In the genomic region with DNA sequence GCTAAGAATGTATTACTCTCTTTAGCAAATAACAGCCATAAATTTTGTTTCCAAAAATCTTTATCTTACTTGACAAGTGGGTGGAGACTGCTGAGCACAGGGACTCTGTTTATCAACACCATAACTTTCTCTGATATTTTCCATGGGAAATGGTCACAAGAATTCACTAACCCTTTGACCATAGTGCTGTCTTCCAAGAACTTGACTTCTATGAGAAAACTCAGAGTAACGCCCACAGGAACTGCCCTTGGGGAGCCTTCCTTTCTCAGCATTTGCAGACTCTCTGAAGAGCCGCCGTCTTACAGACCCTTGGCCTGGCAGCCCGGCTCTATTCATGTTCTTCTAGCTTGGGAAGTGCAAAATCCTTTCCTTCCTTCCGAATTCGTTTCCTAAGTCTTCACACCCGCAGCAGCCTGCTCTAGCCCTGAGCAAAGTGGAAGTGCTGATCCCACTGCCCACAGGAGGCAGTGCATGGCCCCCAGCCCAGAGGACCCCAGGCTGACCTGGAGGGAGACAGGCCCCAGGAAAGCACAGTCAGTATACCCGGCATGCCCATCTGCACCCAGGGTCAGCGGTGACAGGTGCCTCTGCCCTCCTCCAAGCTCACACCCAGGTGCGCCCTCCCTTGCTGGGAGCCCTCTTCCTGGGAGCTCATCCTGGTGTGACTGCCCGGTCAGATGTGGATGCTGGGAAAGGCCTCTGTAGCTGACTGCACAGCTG, we compare ENCODE assay signal across 13 cellular contexts. TPM values are rescaled to one million over a fixed set of nuclear protein-coding genes. Genes with fewer than 3 reads are reported as not detected.
DNase-seq lines count a peak whose midpoint lies in the region; ATAC-seq and TF ChIP-seq lines count a peak whose summit lies in the region.
"Had no signal": no experiment of that assay in that cellular context is flagged by ENCODE, and none has a peak within 500 bp of the region (broad histone marks: within the 10 kb centered on the region; RNA-seq: fewer than 3 reads in every experiment).

No MANE protein-coding gene starts in this region.

- H3K4me1 ChIP-seq in fibroblast of lung (ENCODE audit: control insufficient read depth, extremely low read depth, insufficient read depth, low read length) (peaks cover 41% of the 10 kb centered on the region), vagina (peaks cover 88% of the 10 kb centered on the region), foreskin keratinocyte (peaks cover 50% of the 10 kb centered on the region)

- no peak overlapping the region for H3K27ac Mint-ChIP-seq in natural killer cell
- H3K27ac Mint-ChIP-seq in natural killer cell treated with Interleukin-12 subunit alpha and Interleukin-12 subunit beta and Interleukin-15 and Interleukin-18, amount 100 ng/mL, for 72 hours: no peak overlapping the region

- no peak overlapping the region for H3K4me3 Mint-ChIP-seq in natural killer cell
- H3K4me3 Mint-ChIP-seq in natural killer cell treated with Interleukin-12 subunit alpha and Interleukin-12 subunit beta and Interleukin-15 and Interleukin-18, amount 100 ng/mL, for 72 hours: no peak overlapping the region
- H3K4me3 Mint-ChIP-seq: activated T-cell treated with anti-CD3 and anti-CD28 coated beads, Interleukin-2, amount 50 U/mL, for 4 hours had no signal

- H3K9me3 Mint-ChIP-seq in natural killer cell: no peaks in the 10 kb centered on the region
- peaks cover 4% of the 10 kb centered on the region for H3K9me3 Mint-ChIP-seq in natural killer cell treated with Interleukin-12 subunit alpha and Interleukin-12 subunit beta and Interleukin-15 and Interleukin-18, amount 100 ng/mL, for 72 hours
- H3K9me3 Mint-ChIP-seq: activated T-cell treated with anti-CD3 and anti-CD28 coated beads, Interleukin-2, amount 50 U/mL, for 4 hours had no signal

- intact Hi-C loops in natural killer cell (cut with micrococcal nuclease): no loop called here
- intact Hi-C loops in vagina (cut with DNase I): no loop called here

- DNase-seq in natural killer cell: peak; percentile 5
- no peak for DNase-seq in natural killer cell treated with Interleukin-12 subunit alpha and Interleukin-12 subunit beta and Interleukin-15 and Interleukin-18, amount 100 ng/mL, for 72 hours (ENCODE audit: low spot score)
- DNase-seq in fibroblast of lung (ENCODE audit: low read depth in 2 of 2): peak in 1 of 2 donors; percentile 65
- DNase-seq in omental fat pad (ENCODE audit: low spot score): peak; percentile 20
- peak in 1 of 2 donors; percentile 85 for DNase-seq in vagina (ENCODE audit: extremely low spot score in 2 of 2)
- DNase-seq in foreskin keratinocyte: no peak
- no peak for DNase-seq in NCI-H524 treated with DMSO at 0.1 percent for 48 hours (lab: John Stamatoyannopoulos, UW)
- DNase-seq in NCI-H2107 (lab: John Stamatoyannopoulos, UW): no peak
- DNase-seq: activated T-cell treated with anti-CD3 and anti-CD28 coated beads, Interleukin-2, amount 50 U/mL, for 4 hours; NCI-H1436; T1000; thyroid gland had no signal

- peaks cover 2% of the 10 kb centered on the region for H4K20me1 ChIP-seq in fibroblast of lung (ENCODE audit: control insufficient read depth, extremely low read depth, insufficient read depth, low read length)

- no peaks in the 10 kb centered on the region for H3K36me3 Mint-ChIP-seq in natural killer cell
- H3K36me3 Mint-ChIP-seq in natural killer cell treated with Interleukin-12 subunit alpha and Interleukin-12 subunit beta and Interleukin-15 and Interleukin-18, amount 100 ng/mL, for 72 hours: no peaks in the 10 kb centered on the region

- H3K27ac ChIP-seq in fibroblast of lung (ENCODE audit: insufficient read depth, low read length) (peak overlapping the region; percentile 72), vagina (peak overlapping the region; percentile 77), foreskin keratinocyte (no peak overlapping the region)
- H3K27ac ChIP-seq: HL-60 had no signal

- no peak overlapping the region for H2AFZ ChIP-seq in fibroblast of lung (ENCODE audit: low read length)

- H3K4me3 ChIP-seq in fibroblast of lung (replicated peaks in 1 of 4; ENCODE audit: control extremely low read depth in 1 of 4, insufficient read depth in 1 of 4, low read depth in 3 of 4, low read length in 4 of 4): no peak overlapping the region
- peak overlapping the region in 1 of 2 donors; percentile 23 for H3K4me3 ChIP-seq in vagina
- H3K4me3 ChIP-seq: thyroid gland had no signal

- no peak overlapping the region for H3K9ac ChIP-seq in fibroblast of lung (ENCODE audit: insufficient read depth, low read length)

- TF ChIP-seq CTCF in natural killer cell (IDR thresholded peaks at IDR 0.05) (no peak), fibroblast of lung (conservative IDR thresholded peaks at IDR 0.05 in 1 of 2, IDR thresholded peaks at IDR 0.05 in 1 of 2; ENCODE audit: low read depth in 1 of 2, low read length in 2 of 2) (no peak), omental fat pad (IDR thresholded peaks at IDR 0.05) (no peak), vagina (IDR thresholded peaks at IDR 0.05) (no peak), foreskin keratinocyte (conservative IDR thresholded peaks at IDR 0.05) (no peak)

- peaks cover 6 to 7% of the 10 kb centered on the region in 2 donors for H3K27me3 Mint-ChIP-seq in natural killer cell (ENCODE audit: low read depth in 2 of 2)
- peaks cover 0 to 7% of the 10 kb centered on the region in 2 donors for H3K27me3 Mint-ChIP-seq in natural killer cell treated with Interleukin-12 subunit alpha and Interleukin-12 subunit beta and Interleukin-15 and Interleukin-18, amount 100 ng/mL, for 72 hours

- peaks cover 14% of the 10 kb centered on the region for H3K36me3 ChIP-seq in fibroblast of lung (ENCODE audit: control insufficient read depth, insufficient read depth, low read length)
- no peaks in the 10 kb centered on the region for H3K36me3 ChIP-seq in vagina
- H3K36me3 ChIP-seq: thyroid gland had no signal

- peaks cover 98% of the 10 kb centered on the region for H3K79me2 ChIP-seq in fibroblast of lung (ENCODE audit: control insufficient read depth, insufficient read depth, low read length)

- H3K4me2 ChIP-seq in fibroblast of lung (ENCODE audit: extremely low read depth, insufficient read depth, low read length): peak overlapping the region; percentile 65

- H3K4me1 Mint-ChIP-seq in natural killer cell: peaks cover 7 to 18% of the 10 kb centered on the region in 2 donors
- peaks cover 6 to 9% of the 10 kb centered on the region in 2 donors for H3K4me1 Mint-ChIP-seq in natural killer cell treated with Interleukin-12 subunit alpha and Interleukin-12 subunit beta and Interleukin-15 and Interleukin-18, amount 100 ng/mL, for 72 hours (ENCODE audit: low read depth in 2 of 2)

- ATAC-seq in natural killer cell (peak in 1 of 3 donors; percentile 8), omental fat pad (ENCODE audit: low FRiP score) (no peak), foreskin keratinocyte (no peak)
- no peak for ATAC-seq in natural killer cell treated with Interleukin-12 subunit alpha and Interleukin-12 subunit beta and Interleukin-15 and Interleukin-18, amount 100 ng/mL, for 72 hours

- TF ChIP-seq POLR2A in vagina (IDR thresholded peaks at IDR 0.05): no peak

- no peaks in the 10 kb centered on the region for H3K27me3 ChIP-seq in fibroblast of lung (ENCODE audit: control insufficient read depth, insufficient read depth, low read length)
- no peaks in the 10 kb centered on the region for H3K27me3 ChIP-seq in vagina
- H3K27me3 ChIP-seq in foreskin keratinocyte: no peaks in the 10 kb centered on the region
- H3K27me3 ChIP-seq: thyroid gland had no signal

- no peaks in the 10 kb centered on the region for H3K9me3 ChIP-seq in fibroblast of lung (ENCODE audit: control insufficient read depth, insufficient read depth, low read depth, low read length)
- H3K9me3 ChIP-seq in vagina: no peaks in the 10 kb centered on the region
- H3K9me3 ChIP-seq: thyroid gland had no signal

RNA-seq across cellular contexts. Expression of gene GAS6, which starts 10.2 kb away (rescaled TPM):
- total RNA-seq in natural killer cell: 1 to 10 TPM in 1 of 3 donors, under 1 TPM in 2; 0.40 to 1.4 (median 0.41) TPM
- under 1 TPM in 1 of 2 donors, not detected in 1; 0.45 TPM for total RNA-seq in natural killer cell treated with Interleukin-12 subunit alpha and Interleukin-12 subunit beta and Interleukin-15 and Interleukin-18, amount 100 ng/mL, for 72 hours
- 77.3 and 227 TPM in 2 replicates for total RNA-seq in fibroblast of lung
- polyA plus RNA-seq in fibroblast of lung: 267 and 301 TPM in 2 replicates
- polyA plus RNA-seq in fibroblast of lung (2012): 343 and 376 TPM in 2 replicates
- polyA minus RNA-seq in fibroblast of lung (ENCODE audit: low replicate concordance): 158 and 174 TPM in 2 replicates
- total RNA-seq in omental fat pad: 100 to 1,000 TPM; 129 to 207 (median 164) TPM
- 215 TPM for total RNA-seq in vagina
- 230 and 426 TPM in 2 replicates for total RNA-seq in foreskin keratinocyte
- polyA plus RNA-seq in foreskin keratinocyte: 282 and 494 TPM in 2 replicates

Comparison
In these comparisons a context has a peak if more than half of its experiments do, and no peak if none do; other contexts are left out.
1. DNase-seq: peak in natural killer cell (single experiment) and omental fat pad (single experiment); none in natural killer cell treated with Interleukin-12 subunit alpha and Interleukin-12 subunit beta and Interleukin-15 and Interleukin-18, amount 100 ng/mL, for 72 hours (single experiment), foreskin keratinocyte (0 of 2), NCI-H524 treated with DMSO at 0.1 percent for 48 hours (single experiment) and NCI-H2107 (single experiment).
2. RNA of gene GAS6, which starts 10.2 kb away (total RNA-seq): 230 to 426 TPM in foreskin keratinocyte, 77.3 to 227 TPM in fibroblast of lung, 215 TPM in vagina (single experiment) and 129 to 207 TPM in omental fat pad; 0.45 TPM in natural killer cell treated with Interleukin-12 subunit alpha and Interleukin-12 subunit beta and Interleukin-15 and Interleukin-18, amount 100 ng/mL, for 72 hours and 0.40 to 1.4 TPM in natural killer cell; every median in the first group is over 10 times any median in the second.